Comparison of ENCODE assay signal across 29 cellular contexts in the genomic region with DNA sequence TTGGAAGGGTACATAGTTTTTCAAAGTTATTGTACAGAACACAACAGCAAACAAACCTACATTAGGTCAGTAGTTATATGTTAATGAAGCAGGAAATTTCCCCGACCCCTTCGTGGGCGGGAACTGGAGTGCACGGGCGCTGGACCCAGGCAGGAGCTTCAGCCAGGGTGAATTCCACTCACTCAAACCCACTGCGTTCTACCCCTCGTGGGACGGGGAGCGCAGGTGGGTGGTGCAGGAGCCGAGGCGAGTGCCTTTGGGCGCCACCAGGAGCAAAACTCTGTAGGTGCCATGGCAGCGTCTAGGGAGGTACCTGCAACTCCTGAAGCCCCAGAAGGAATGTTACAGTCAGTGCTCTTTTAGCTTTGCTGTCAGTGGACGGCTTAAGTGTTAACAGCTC.
"Had no signal": no experiment of that assay in that cellular context is flagged by ENCODE, and none has a peak within 500 bp of the region (broad histone marks: within the 10 kb centered on the region; RNA-seq: fewer than 3 reads in every experiment).

No MANE protein-coding gene starts in this region.

- H3K9me3 ChIP-seq: stomach, suprapubic skin, testis, thoracic aorta, thyroid gland, tibial artery, tibial nerve, transverse colon, upper lobe of left lung, upper lobe of right lung, uterus, vagina had no signal

- H3K36me3 Mint-ChIP-seq: stimulated activated effector memory CD8-positive, alpha-beta T cell treated with anti-CD3 and anti-CD28 coated beads, Interleukin-12 subunit alpha, Interleukin-12 subunit beta, amount 100 ng/mL, for 72 hours; stimulated activated memory B cell treated with anti-CD40 and anti-IgM and Interleukin-4, amounts not matched to agents 10 μg/mL and 1 μg/mL and 100 μg/mL, for 72 hours; stimulated activated naive B cell treated with anti-CD40 and anti-IgM and Interleukin-4, amounts not matched to agents 10 μg/mL and 1 μg/mL and 100 μg/mL, for 72 hours; type B pancreatic cell had no signal

- H3K27me3 ChIP-seq: stomach, suprapubic skin, testis, thyroid gland, tibial artery, tibial nerve, transverse colon, upper lobe of left lung, upper lobe of right lung, uterus, vagina had no signal

- H3K4me1 ChIP-seq: suprapubic skin, testis, thyroid gland, tibial artery, tibial nerve, upper lobe of right lung, uterus, vagina had no signal

- H3K27ac ChIP-seq: stomach, suprapubic skin, testis, thoracic aorta, thyroid gland, tibial artery, tibial nerve, upper lobe of left lung, upper lobe of right lung, uterus, vagina had no signal

- H3K4me3 ChIP-seq: stomach, suprapubic skin, testis, thoracic aorta, thyroid gland, tibial artery, tibial nerve, transverse colon, upper lobe of left lung, upper lobe of right lung, uterus, vagina had no signal

- H3K4me3 Mint-ChIP-seq: stimulated activated effector memory CD8-positive, alpha-beta T cell treated with anti-CD3 and anti-CD28 coated beads, Interleukin-12 subunit alpha, Interleukin-12 subunit beta, amount 100 ng/mL, for 72 hours; stimulated activated memory B cell treated with anti-CD40 and anti-IgM and Interleukin-4, amounts not matched to agents 10 μg/mL and 1 μg/mL and 100 μg/mL, for 72 hours; stimulated activated naive B cell treated with anti-CD40 and anti-IgM and Interleukin-4, amounts not matched to agents 10 μg/mL and 1 μg/mL and 100 μg/mL, for 72 hours; stimulated activated naive CD8-positive, alpha-beta T cell treated with anti-CD3 and anti-CD28 coated beads, Interleukin-15, amount 100 ng/mL, for 72 hours; stimulated activated naive CD8-positive, alpha-beta T cell treated with anti-CD3 and anti-CD28 coated beads, Interleukin-15, Interleukin-2, amounts not matched to agents 100 ng/mL and 50 ng/mL, for 24 hours; type B pancreatic cell had no signal

- ATAC-seq: stimulated activated effector memory CD8-positive, alpha-beta T cell treated with anti-CD3 and anti-CD28 coated beads, Interleukin-12 subunit alpha, Interleukin-12 subunit beta, amount 100 ng/mL, for 72 hours; stimulated activated memory B cell treated with anti-CD40 and anti-IgM and Interleukin-4, amounts not matched to agents 10 μg/mL and 1 μg/mL and 100 μg/mL, for 72 hours; stimulated activated naive B cell treated with anti-CD40 and anti-IgM and Interleukin-4, amounts not matched to agents 10 μg/mL and 1 μg/mL and 100 μg/mL, for 72 hours; stimulated activated naive CD8-positive, alpha-beta T cell treated with anti-CD3 and anti-CD28 coated beads, Interleukin-15, amount 100 ng/mL, for 72 hours; stimulated activated naive CD8-positive, alpha-beta T cell treated with anti-CD3 and anti-CD28 coated beads, Interleukin-15, Interleukin-2, amounts not matched to agents 100 U/mL and 50 U/mL, for 24 hours; upper lobe of right lung had no signal

- H3K9me3 Mint-ChIP-seq: stimulated activated effector memory CD8-positive, alpha-beta T cell treated with anti-CD3 and anti-CD28 coated beads, Interleukin-12 subunit alpha, Interleukin-12 subunit beta, amount 100 ng/mL, for 72 hours; stimulated activated memory B cell treated with anti-CD40 and anti-IgM and Interleukin-4, amounts not matched to agents 10 μg/mL and 1 μg/mL and 100 μg/mL, for 72 hours; stimulated activated naive B cell treated with anti-CD40 and anti-IgM and Interleukin-4, amounts not matched to agents 10 μg/mL and 1 μg/mL and 100 μg/mL, for 72 hours; stimulated activated naive CD8-positive, alpha-beta T cell treated with anti-CD3 and anti-CD28 coated beads, Interleukin-15, amount 100 ng/mL, for 72 hours; stimulated activated naive CD8-positive, alpha-beta T cell treated with anti-CD3 and anti-CD28 coated beads, Interleukin-15, Interleukin-2, amounts not matched to agents 100 ng/mL and 50 ng/mL, for 24 hours had no signal

- FAIRE-seq: urothelium cell line had no signal

- DNase-seq: stimulated activated CD4-positive, alpha-beta T cell treated with anti-CD3 and anti-CD28 coated beads, Interleukin-2, amount 100 ng/mL, for 48 hours; stimulated activated CD4-positive, alpha-beta T cell treated with anti-CD3 and anti-CD28 coated beads, Interleukin-4, amount 100 ng/mL, for 1 hour; stimulated activated CD4-positive, alpha-beta T cell treated with anti-CD3 and anti-CD28 coated beads, Interleukin-4, amount 100 ng/mL, for 24 hours; stimulated activated CD4-positive, alpha-beta T cell treated with anti-CD3 and anti-CD28 coated beads, Interleukin-4, amount 100 ng/mL, for 4 hours; stimulated activated CD8-positive, alpha-beta memory T cell treated with anti-CD3 and anti-CD28 coated beads, Interleukin-4, amount 100 ng/mL, for 48 hours; stimulated activated naive B cell treated with anti-CD40 and anti-IgM and Interleukin-4, amounts not matched to agents 10 μg/mL and 1 μg/mL and 100 μg/mL, for 72 hours; stimulated activated naive CD4-positive, alpha-beta T cell; stimulated activated naive CD4-positive, alpha-beta T cell treated with Interleukin-2 at 50 U/mL for 16 hours; stimulated activated naive CD8-positive, alpha-beta T cell treated with anti-CD3 and anti-CD28 coated beads, Interleukin-15, amount 100 ng/mL, for 72 hours; stimulated activated naive CD8-positive, alpha-beta T cell treated with anti-CD3 and anti-CD28 coated beads, Interleukin-15, Interleukin-2, amounts not matched to agents 100 U/mL and 50 U/mL, for 24 hours; stomach; substantia nigra; testis; thyroid gland; tibial artery; transverse colon; trophoblast cell; upper lobe of right lung; uterus had no signal

- H3K36me3 ChIP-seq: stomach, suprapubic skin, thoracic aorta, thyroid gland, tibial artery, tibial nerve, transverse colon, upper lobe of left lung, upper lobe of right lung, uterus, vagina had no signal

- H3K27ac Mint-ChIP-seq: stimulated activated effector memory CD8-positive, alpha-beta T cell treated with anti-CD3 and anti-CD28 coated beads, Interleukin-12 subunit alpha, Interleukin-12 subunit beta, amount 100 ng/mL, for 72 hours; stimulated activated memory B cell treated with anti-CD40 and anti-IgM and Interleukin-4, amounts not matched to agents 10 μg/mL and 1 μg/mL and 100 μg/mL, for 72 hours; stimulated activated naive B cell treated with anti-CD40 and anti-IgM and Interleukin-4, amounts not matched to agents 10 μg/mL and 1 μg/mL and 100 μg/mL, for 72 hours; stimulated activated naive CD8-positive, alpha-beta T cell treated with anti-CD3 and anti-CD28 coated beads, Interleukin-15, amount 100 ng/mL, for 72 hours; stimulated activated naive CD8-positive, alpha-beta T cell treated with anti-CD3 and anti-CD28 coated beads, Interleukin-15, Interleukin-2, amounts not matched to agents 100 ng/mL and 50 ng/mL, for 24 hours; type B pancreatic cell had no signal

- H3K4me1 Mint-ChIP-seq: stimulated activated effector memory CD8-positive, alpha-beta T cell treated with anti-CD3 and anti-CD28 coated beads, Interleukin-12 subunit alpha, Interleukin-12 subunit beta, amount 100 ng/mL, for 72 hours had no signal

- H3K27me3 Mint-ChIP-seq: stimulated activated naive B cell treated with anti-CD40 and anti-IgM and Interleukin-4, amounts not matched to agents 10 μg/mL and 1 μg/mL and 100 μg/mL, for 72 hours; stimulated activated naive CD8-positive, alpha-beta T cell treated with anti-CD3 and anti-CD28 coated beads, Interleukin-15, amount 100 ng/mL, for 72 hours; stimulated activated naive CD8-positive, alpha-beta T cell treated with anti-CD3 and anti-CD28 coated beads, Interleukin-15, Interleukin-2, amounts not matched to agents 100 ng/mL and 50 ng/mL, for 24 hours; type B pancreatic cell had no signal
